30 cellular contexts compared by ENCODE assay signal in genomic region chr1:37605061-37605650, GRCh38. TPM values are rescaled to one million over a fixed set of nuclear protein-coding genes. Genes with fewer than 3 reads are reported as not detected.
DNase-seq lines count a peak whose midpoint lies in the region; ATAC-seq and TF ChIP-seq lines count a peak whose summit lies in the region.
"Had no signal": no experiment of that assay in that cellular context is flagged by ENCODE, and none has a peak within 500 bp of the region (broad histone marks: within the 10 kb centered on the region; RNA-seq: fewer than 3 reads in every experiment).

No MANE protein-coding gene starts in this region.

- H3K4me2 ChIP-seq in GM23248 (ENCODE audit: unreplicated experiment), result no peak overlapping the region
- no peak overlapping the region for H3K4me2 ChIP-seq in neural progenitor cell

- DNase-seq in GM23248 (no peak), amniotic epithelial cell (ENCODE audit: low read depth) (peak; percentile 84), neural progenitor cell (ENCODE audit: low spot score) (no peak), NCI-H526 treated with DMSO at 0.1 percent for 48 hours (lab: John Stamatoyannopoulos, UW) (no peak), NCI-H510A (lab: John Stamatoyannopoulos, UW) (no peak)
- DNase-seq: activated CD4-positive, alpha-beta T cell treated with anti-CD3 and anti-CD28 coated beads for 4 hours; activated T-cell treated with anti-CD3 and anti-CD28 coated beads, Interleukin-2, amount 50 U/mL, for 4 hours; adrenal gland; effector CD8-positive, alpha-beta T cell; erythroblast; immature natural killer cell; IMR-90; left ventricle myocardium inferior; natural killer cell; NCI-H1092 treated with DMSO at 0.1 percent for 48 hours; NCI-H2029; NCI-H2227 treated with DMSO at 0.1 percent for 48 hours; NCI-H774; RPMI8226; spleen; stimulated activated CD4-positive, alpha-beta T cell treated with anti-CD3 and anti-CD28 coated beads, Interleukin-2, amount 100 ng/mL, for 48 hours; T-helper 17 cell had no signal

- H3K27me3 ChIP-seq in GM23248 (replicated peaks; ENCODE audit: insufficient read depth) (no peaks in the 10 kb centered on the region), neural progenitor cell (peaks cover 89% of the 10 kb centered on the region)
- H3K27me3 ChIP-seq: adrenal gland; BLaER1 treated with 17β-estradiol and CSF1 and Interleukin-3, amounts not matched to agents 10 nM and 100 nM; right atrium auricular region had no signal

- no peaks in the 10 kb centered on the region for H4K20me1 ChIP-seq in GM23248 (ENCODE audit: insufficient read depth)
- no peaks in the 10 kb centered on the region for H4K20me1 ChIP-seq in neural progenitor cell (ENCODE audit: low read depth)
- H4K20me1 ChIP-seq: BLaER1 treated with 17β-estradiol and CSF1 and Interleukin-3, amounts not matched to agents 10 nM and 100 nM had no signal

- H3K4me1 ChIP-seq in GM23248 (ENCODE audit: insufficient read depth), result peaks cover 17% of the 10 kb centered on the region
- no peaks in the 10 kb centered on the region for H3K4me1 ChIP-seq in neural progenitor cell
- H3K4me1 ChIP-seq: left ventricle myocardium inferior, right atrium auricular region had no signal

- peaks cover 4% of the 10 kb centered on the region; the same call in 1 of the 2 replicates for H3F3A ChIP-seq in GM23248 (ENCODE audit: insufficient read depth)
- H3F3A ChIP-seq in neural progenitor cell (ENCODE audit: low read depth), result no peaks in the 10 kb centered on the region

- H3K27me3 Mint-ChIP-seq in neural progenitor cell (ENCODE audit: insufficient read depth, low read depth), result peaks cover 12% of the 10 kb centered on the region

- peaks cover 12% of the 10 kb centered on the region for H3K4me1 Mint-ChIP-seq in neural progenitor cell
- H3K4me1 Mint-ChIP-seq: immature natural killer cell had no signal

- no peaks in the 10 kb centered on the region for H3K9me2 ChIP-seq in GM23248 (ENCODE audit: insufficient read depth)

- H2AFZ ChIP-seq in GM23248, result no peak overlapping the region; the same call in 1 of the 2 replicates
- H2AFZ ChIP-seq in neural progenitor cell (replicated peaks), result no peak overlapping the region

- H3K9me3 ChIP-seq in GM23248 (ENCODE audit: low read depth), result no peaks in the 10 kb centered on the region
- H3K9me3 ChIP-seq in neural progenitor cell (ENCODE audit: low read depth), result no peaks in the 10 kb centered on the region
- H3K9me3 ChIP-seq: adrenal gland; BLaER1 treated with 17β-estradiol and CSF1 and Interleukin-3, amounts not matched to agents 10 nM and 100 nM; left ventricle myocardium inferior; right atrium auricular region; spleen had no signal

- peak overlapping the region; percentile 67 for H3K27ac ChIP-seq in GM23248
- H3K27ac ChIP-seq in neural progenitor cell, result no peak overlapping the region
- H3K27ac ChIP-seq: adrenal gland; BLaER1 treated with 17β-estradiol and CSF1 and Interleukin-3, amounts not matched to agents 10 nM and 100 nM; left ventricle myocardium inferior; right atrium auricular region; SK-N-MC had no signal

- in situ Hi-C loops in GM23248 (cut with MboI), result loop anchor here (5.0 kb wide), 1 partner anchor 62 kb away; no protein-coding TSS in a partner anchor

- no peak for TF ChIP-seq CTCF in neural progenitor cell (IDR thresholded peaks at IDR 0.05)

- peak overlapping the region; percentile 4 for H3K27ac Mint-ChIP-seq in neural progenitor cell
- H3K27ac Mint-ChIP-seq: immature natural killer cell; natural killer cell; stimulated activated memory B cell treated with anti-CD40 and anti-IgM and Interleukin-4, amounts not matched to agents 10 μg/mL and 1 μg/mL and 100 μg/mL, for 72 hours; T-helper 17 cell had no signal

- WGBS in GM23248 (ENCODE audit: low coverage in 1 of 2, low lambda C conversion rate in 2 of 2, missing lambda C conversion rate in 2 of 2), 2 experiments, result 75 to 76% methylated on average over 12 of the region's 12 CpGs

- H3K4me3 Mint-ChIP-seq in neural progenitor cell, result no peak overlapping the region
- H3K4me3 Mint-ChIP-seq: activated T-cell treated with anti-CD3 and anti-CD28 coated beads, Interleukin-2, amount 50 U/mL, for 4 hours; immature natural killer cell; natural killer cell; stimulated activated memory B cell treated with anti-CD40 and anti-IgM and Interleukin-4, amounts not matched to agents 10 μg/mL and 1 μg/mL and 100 μg/mL, for 72 hours; T-helper 17 cell had no signal

- H3K4me3 ChIP-seq in GM23248 (no peak overlapping the region), neural progenitor cell (no peak overlapping the region)
- H3K4me3 ChIP-seq: adrenal gland; BLaER1 treated with 17β-estradiol and CSF1 and Interleukin-3, amounts not matched to agents 10 nM and 100 nM; left ventricle myocardium inferior; right atrium auricular region; SK-N-MC; spleen had no signal

- no peaks in the 10 kb centered on the region for H3K36me3 Mint-ChIP-seq in neural progenitor cell
- H3K36me3 Mint-ChIP-seq: immature natural killer cell; natural killer cell; stimulated activated memory B cell treated with anti-CD40 and anti-IgM and Interleukin-4, amounts not matched to agents 10 μg/mL and 1 μg/mL and 100 μg/mL, for 72 hours had no signal

- H3K36me3 ChIP-seq in GM23248 (ENCODE audit: low read depth), result no peaks in the 10 kb centered on the region
- H3K36me3 ChIP-seq in neural progenitor cell, result no peaks in the 10 kb centered on the region
- H3K36me3 ChIP-seq: adrenal gland; BLaER1 treated with 17β-estradiol and CSF1 and Interleukin-3, amounts not matched to agents 10 nM and 100 nM; left ventricle myocardium inferior; right atrium auricular region; spleen had no signal

- H3K9me3 Mint-ChIP-seq in neural progenitor cell, result no peaks in the 10 kb centered on the region
- H3K9me3 Mint-ChIP-seq: activated T-cell treated with anti-CD3 and anti-CD28 coated beads, Interleukin-2, amount 50 U/mL, for 4 hours; immature natural killer cell; natural killer cell; stimulated activated memory B cell treated with anti-CD40 and anti-IgM and Interleukin-4, amounts not matched to agents 10 μg/mL and 1 μg/mL and 100 μg/mL, for 72 hours had no signal

- no peak overlapping the region for H3K9ac ChIP-seq in GM23248
- H3K9ac ChIP-seq in neural progenitor cell, result no peak overlapping the region
- H3K9ac ChIP-seq: BLaER1 treated with 17β-estradiol and CSF1 and Interleukin-3, amounts not matched to agents 10 nM and 100 nM had no signal

- no peak for ATAC-seq in GM21447 (IDR thresholded peaks at IDR 0.05; ENCODE audit: unreplicated experiment)
- ATAC-seq: activated T-cell treated with anti-CD3 and anti-CD28 coated beads, Interleukin-2, amount 50 U/mL, for 4 hours; natural killer cell; stimulated activated memory B cell treated with anti-CD40 and anti-IgM and Interleukin-4, amounts not matched to agents 10 μg/mL and 1 μg/mL and 100 μg/mL, for 72 hours; T-helper 17 cell had no signal

- H3K79me2 ChIP-seq in GM23248 (ENCODE audit: insufficient read depth) (no peaks in the 10 kb centered on the region), neural progenitor cell (ENCODE audit: low read depth) (no peaks in the 10 kb centered on the region)

RNA-seq across cellular contexts. Expression of gene GNL2, which starts 9.4 kb away (rescaled TPM):
- 39.3 and 53.6 TPM in 2 replicates for total RNA-seq in GM23248 (2014; rRNA removed; shearing (Covaris generic))
- 65.4 and 67.1 TPM in 2 replicates for polyA plus RNA-seq in GM23248 (2016; fragmentation: Nextera tagmentation; extraction: Ambion mirVana)
- total RNA-seq in neural progenitor cell (ENCODE audit: low replicate concordance), result 48.9 and 67.1 TPM in 2 replicates

RNA-seq across cellular contexts. Expression of gene RSPO1, which starts 29.5 kb away (rescaled TPM):
- total RNA-seq in GM23248 (2014; rRNA removed; shearing (Covaris generic)), result 0.22 TPM in 1 of 2 replicates, not detected in the other
- polyA plus RNA-seq in GM23248 (2016; fragmentation: Nextera tagmentation; extraction: Ambion mirVana), result not detected in 2 replicates
- 0.67 and 0.93 TPM in 2 replicates for total RNA-seq in neural progenitor cell (ENCODE audit: low replicate concordance)
- total RNA-seq: activated CD8-positive, alpha-beta memory T cell treated with anti-CD3 and anti-CD28 coated beads for 36 hours; activated T-cell treated with anti-CD3 and anti-CD28 coated beads, Interleukin-2, amount 50 U/mL, for 4 hours; frontal cortex; IMR-90; left ventricle myocardium inferior; natural killer cell; osteocyte; T-helper 17 cell had no signal
- polyA plus RNA-seq: immature natural killer cell, IMR-90 had no signal

RNA-seq across cellular contexts. Expression of gene DNALI1, which starts 48.4 kb away (rescaled TPM):
- 0.32 and 0.63 TPM in 2 replicates for total RNA-seq in GM23248 (2014; rRNA removed; shearing (Covaris generic))
- polyA plus RNA-seq in GM23248 (2016; fragmentation: Nextera tagmentation; extraction: Ambion mirVana), result 1.2 and 2.1 TPM in 2 replicates
- total RNA-seq in neural progenitor cell (ENCODE audit: low replicate concordance), result 30.3 and 36.5 TPM in 2 replicates
- total RNA-seq: activated CD8-positive, alpha-beta memory T cell treated with anti-CD3 and anti-CD28 coated beads for 36 hours; activated T-cell treated with anti-CD3 and anti-CD28 coated beads, Interleukin-2, amount 50 U/mL, for 4 hours; T-helper 17 cell had no signal
- polyA plus RNA-seq: immature natural killer cell had no signal

RNA-seq across cellular contexts. Expression of gene SNIP1, which starts 51.1 kb away (rescaled TPM):
- total RNA-seq in GM23248 (2014; rRNA removed; shearing (Covaris generic)), result 12.3 and 12.4 TPM in 2 replicates
- polyA plus RNA-seq in GM23248 (2016; fragmentation: Nextera tagmentation; extraction: Ambion mirVana), result 7.4 and 9.8 TPM in 2 replicates
- total RNA-seq in neural progenitor cell (ENCODE audit: low replicate concordance), result 15.4 and 22.0 TPM in 2 replicates

Comparison
In these comparisons a context has a peak if more than half of its experiments do, and no peak if none do; other contexts are left out.
1. RNA of gene DNALI1, which starts 48.4 kb away (total RNA-seq): 30.3 to 36.5 TPM in neural progenitor cell; 0.32 to 0.63 TPM in GM23248; every median in the first group is over 10 times any median in the second.